Comparison of ENCODE assay signal across 15 cellular contexts in the genomic region with DNA sequence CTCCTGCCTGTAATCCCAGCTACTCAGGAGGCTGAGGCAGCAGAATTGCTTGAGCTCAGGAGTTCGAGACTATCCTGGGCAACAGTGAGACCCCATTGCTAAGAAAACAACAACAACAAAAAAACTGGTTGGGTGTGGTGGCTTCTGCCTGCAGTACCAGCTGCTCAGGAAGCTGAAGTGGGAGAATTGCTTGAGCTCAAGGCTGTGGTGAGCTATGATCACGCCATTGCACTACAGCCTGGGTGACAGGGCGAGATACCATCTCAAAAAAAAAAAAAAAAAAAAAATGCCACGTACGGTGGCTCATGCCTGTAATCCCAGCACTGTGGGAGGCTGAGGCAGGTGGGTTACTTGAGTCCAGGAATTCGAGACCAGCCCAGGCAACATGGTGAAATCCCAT.
"Had no signal": no experiment of that assay in that cellular context is flagged by ENCODE, and none has a peak within 500 bp of the region (broad histone marks: within the 10 kb centered on the region; RNA-seq: fewer than 3 reads in every experiment).

No MANE protein-coding gene starts in this region.

- FAIRE-seq: endometrium had no signal

- H3K9me3 Mint-ChIP-seq: stimulated activated memory B cell treated with anti-CD40 and anti-IgM and Interleukin-4, amounts not matched to agents 10 μg/mL and 1 μg/mL and 100 μg/mL, for 72 hours; WTC11 had no signal

- H3K27ac ChIP-seq: brain microvascular endothelial cell, lower lobe of right lung, SJCRH30, transverse colon had no signal

- H3K4me3 ChIP-seq: esophagus muscularis mucosa, lower lobe of right lung, SJCRH30, smooth muscle cell, transverse colon had no signal

- H3K4me2 ChIP-seq: smooth muscle cell had no signal

- H3K4me1 ChIP-seq: esophagus muscularis mucosa, lower lobe of right lung, SJCRH30, transverse colon had no signal

- DNase-seq: activated CD8-positive, alpha-beta memory T cell treated with anti-CD3 and anti-CD28 coated beads, Interleukin-2, amount 50 U/mL, for 48 hours; brain microvascular endothelial cell; dermis blood vessel endothelial cell; left cardiac atrium; lower lobe of right lung; midbrain; right cardiac atrium; SJCRH30; transverse colon had no signal

- H3K4me3 Mint-ChIP-seq: activated naive CD8-positive, alpha-beta T cell; stimulated activated memory B cell treated with anti-CD40 and anti-IgM and Interleukin-4, amounts not matched to agents 10 μg/mL and 1 μg/mL and 100 μg/mL, for 72 hours; WTC11 had no signal

- H3K27me3 ChIP-seq: brain microvascular endothelial cell, esophagus muscularis mucosa, SJCRH30, transverse colon had no signal

- H3K4me1 Mint-ChIP-seq: stimulated activated memory B cell treated with anti-CD40 and anti-IgM and Interleukin-4, amounts not matched to agents 10 μg/mL and 1 μg/mL and 100 μg/mL, for 72 hours; WTC11 had no signal

- ATAC-seq: left cardiac atrium; lower lobe of right lung; right cardiac atrium; stimulated activated memory B cell treated with anti-CD40 and anti-IgM and Interleukin-4, amounts not matched to agents 10 μg/mL and 1 μg/mL and 100 μg/mL, for 72 hours; WTC11 had no signal

- H3K27ac Mint-ChIP-seq: activated naive CD8-positive, alpha-beta T cell; stimulated activated memory B cell treated with anti-CD40 and anti-IgM and Interleukin-4, amounts not matched to agents 10 μg/mL and 1 μg/mL and 100 μg/mL, for 72 hours; WTC11 had no signal

- H3K9me3 ChIP-seq: esophagus muscularis mucosa, lower lobe of right lung, SJCRH30, transverse colon had no signal

- H3K27me3 Mint-ChIP-seq: activated naive CD8-positive, alpha-beta T cell; stimulated activated memory B cell treated with anti-CD40 and anti-IgM and Interleukin-4, amounts not matched to agents 10 μg/mL and 1 μg/mL and 100 μg/mL, for 72 hours had no signal
